Comparison of ENCODE assay signal across 8 cellular contexts in the genomic region with DNA sequence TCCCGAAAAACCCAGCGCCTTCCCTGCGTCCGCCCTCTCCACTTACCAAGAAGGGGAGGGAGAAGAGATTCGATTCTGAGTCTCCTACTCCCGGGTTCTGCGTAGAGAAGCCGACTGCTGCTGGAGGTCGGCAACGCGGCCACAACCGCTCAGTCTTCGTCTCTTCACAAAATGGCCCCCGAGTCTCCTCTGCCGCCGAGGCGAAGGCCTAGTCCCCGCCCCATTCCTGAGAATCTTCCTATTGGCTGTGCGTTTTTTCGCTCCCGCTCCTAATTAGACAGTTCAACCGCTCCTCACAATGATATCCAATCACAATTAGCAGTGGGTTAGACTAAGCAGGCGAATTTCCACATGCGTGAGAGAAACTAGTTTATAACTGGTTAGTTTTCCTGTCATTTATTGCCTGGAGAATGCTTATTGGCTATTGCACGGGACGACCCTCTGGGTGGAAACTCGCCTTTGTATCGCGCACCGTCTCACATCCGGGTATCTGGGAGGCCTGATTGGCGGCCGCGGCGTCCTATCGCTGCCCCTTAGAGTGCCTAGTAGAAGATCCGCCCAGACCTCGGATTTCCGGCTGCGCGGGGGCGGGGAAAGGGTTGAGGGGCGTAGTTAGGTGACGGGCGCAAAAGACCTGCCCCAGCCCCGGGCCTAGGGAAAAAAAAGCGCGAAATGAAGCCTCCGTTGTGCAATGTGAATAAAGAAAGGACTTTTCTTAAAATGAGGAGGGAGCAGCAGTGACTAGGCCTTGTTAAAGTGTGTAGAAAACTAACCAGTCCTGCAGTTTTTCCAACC. TPM values are rescaled to one million over a fixed set of nuclear protein-coding genes. Genes with fewer than 3 reads are reported as not detected.
DNase-seq lines count a peak whose midpoint lies in the region; ATAC-seq and TF ChIP-seq lines count a peak whose summit lies in the region.

A gene (minus strand): TSS at position 191 of the 795 bp plus-strand sequence. CDS start 35,249 bp downstream, outside the sequence.

- peak within 1 kb of the TSS; percentile 41; the same call in 1 of the 2 replicates for H2AFZ ChIP-seq in Karpas-422 (ENCODE audit: low read length)

- no peaks in the 10 kb centered on the region for H3K27me3 ChIP-seq in Karpas-422 (ENCODE audit: low read length)
- H3K27me3 ChIP-seq in esophagus muscularis mucosa = no peaks in the 10 kb centered on the region
- no peaks in the 10 kb centered on the region for H3K27me3 ChIP-seq in muscle layer of duodenum (ENCODE audit: low read depth, low read length)

- H3K4me2 ChIP-seq in Karpas-422 (ENCODE audit: low read depth, low read length, poor library complexity, severe bottlenecking) = peak within 1 kb of the TSS; percentile 88

- no peaks in the 10 kb centered on the region for H3K9me2 ChIP-seq in Karpas-422 (replicated peaks; ENCODE audit: insufficient read depth, low read length)

- H3K9me3 ChIP-seq in Karpas-422 (ENCODE audit: low read length) (no peaks in the 10 kb centered on the region), esophagus muscularis mucosa (no peaks in the 10 kb centered on the region), muscle layer of duodenum (ENCODE audit: control insufficient read depth in 1 of 2, low read length in 2 of 2) (no peaks in the 10 kb centered on the region)

- peak in 1 of 3 experiments; percentile 41 for TF ChIP-seq CTCF in esophagus muscularis mucosa (IDR thresholded peaks at IDR 0.05)

- H3K4me1 ChIP-seq in Karpas-422 (ENCODE audit: low read length) (peaks cover 50% of the 10 kb centered on the region), esophagus muscularis mucosa (peaks cover 35 to 50% (median 47%) of the 10 kb centered on the region in 4 donors), muscle layer of duodenum (ENCODE audit: control insufficient read depth in 1 of 2, insufficient read depth in 2 of 2, low read length in 2 of 2) (peaks cover 11 to 35% of the 10 kb centered on the region in 2 donors)

- ATAC-seq in GM21825 (IDR thresholded peaks at IDR 0.05; ENCODE audit: unreplicated experiment) = peak; percentile 88

- H3K9ac ChIP-seq in Karpas-422 (ENCODE audit: low read length) = peak within 1 kb of the TSS; percentile 95

- WGBS in esophagus muscularis mucosa = 0% methylated on average over 31 of the region's 49 CpGs

- H3K36me3 ChIP-seq in Karpas-422 (ENCODE audit: insufficient read depth, low read length) (peaks cover 42% of the 10 kb centered on the region), esophagus muscularis mucosa (peaks cover 0 to 24% (median 9%) of the 10 kb centered on the region in 4 donors), muscle layer of duodenum (ENCODE audit: control insufficient read depth in 1 of 2, insufficient read depth in 2 of 2, low read length in 2 of 2) (peaks cover 9 to 20% of the 10 kb centered on the region in 2 donors)

- DNase-seq in DMS79 treated with DMSO at 0.1 percent for 48 hours (lab: John Stamatoyannopoulos, UW) (peak; percentile 100), Karpas-422 (peak; percentile 100), RKO (ENCODE audit: low spot score) (peak; percentile 100), activated T-helper 1 cell treated with Interleukin-2 at 50 U/mL for 16 hours (ENCODE audit: low read depth) (peak; percentile 100), esophagus muscularis mucosa (ENCODE audit: extremely low spot score) (peak; percentile 100)
- DNase-seq in stimulated activated CD8-positive, alpha-beta memory T cell treated with anti-CD3 and anti-CD28 coated beads, Interleukin-7, amount 100 ng/mL, for 4 hours (ENCODE audit: low read depth in 2 of 2) = peak; percentile 100

- H3K79me2 ChIP-seq in Karpas-422 (ENCODE audit: low read length) = peaks cover 48% of the 10 kb centered on the region

- intact Hi-C loops in esophagus muscularis mucosa (cut with DNase I) = loop anchor here (5.0 to 10.0 kb wide), 2 partner anchors 113 to 175 kb away; a partner anchor contains a TSS

- H4K20me1 ChIP-seq in Karpas-422 (ENCODE audit: insufficient read depth, low read depth, low read length) = peaks cover 44% of the 10 kb centered on the region

- TF ChIP-seq POLR2A in esophagus muscularis mucosa (IDR thresholded peaks at IDR 0.05; ENCODE audit: low read depth) = peak; percentile 99

- TF ChIP-seq EP300 in esophagus muscularis mucosa (IDR thresholded peaks at IDR 0.05) = no peak

- peak within 1 kb of the TSS; percentile 92 for H3K4me3 ChIP-seq in Karpas-422 (ENCODE audit: low read length)
- H3K4me3 ChIP-seq in esophagus muscularis mucosa = peak within 1 kb of the TSS; percentile 87 to 93 (median 88)
- H3K4me3 ChIP-seq in muscle layer of duodenum (ENCODE audit: low read depth in 1 of 2, low read length in 2 of 2) = peak within 1 kb of the TSS; percentile 95 to 98

- peak within 1 kb of the TSS; percentile 93 for H3K27ac ChIP-seq in Karpas-422 (ENCODE audit: low read length)
- peak within 1 kb of the TSS; percentile 94 to 99 (median 96) for H3K27ac ChIP-seq in esophagus muscularis mucosa (replicated peaks in 1 of 4)
- H3K27ac ChIP-seq in muscle layer of duodenum (ENCODE audit: low read length) = peak within 1 kb of the TSS; percentile 99

RNA-seq across cellular contexts. Expression of the gene that starts here (rescaled TPM):
- 661 and 1,144 TPM in 2 replicates for total RNA-seq in Karpas-422 (2014; rRNA removed; shearing (Covaris generic); ENCODE audit: low replicate concordance)
- total RNA-seq in esophagus muscularis mucosa = 100 to 1,000 TPM; 260 to 396 (median 292) TPM

Comparison
In these comparisons a context has a peak if more than half of its experiments do, and no peak if none do; other contexts are left out.
1. Peak in every context shown above with its lines: DNase-seq, ATAC-seq, H3K4me3 ChIP-seq and H3K27ac ChIP-seq.